1 cellular context compared by ENCODE assay signal in the genomic region with DNA sequence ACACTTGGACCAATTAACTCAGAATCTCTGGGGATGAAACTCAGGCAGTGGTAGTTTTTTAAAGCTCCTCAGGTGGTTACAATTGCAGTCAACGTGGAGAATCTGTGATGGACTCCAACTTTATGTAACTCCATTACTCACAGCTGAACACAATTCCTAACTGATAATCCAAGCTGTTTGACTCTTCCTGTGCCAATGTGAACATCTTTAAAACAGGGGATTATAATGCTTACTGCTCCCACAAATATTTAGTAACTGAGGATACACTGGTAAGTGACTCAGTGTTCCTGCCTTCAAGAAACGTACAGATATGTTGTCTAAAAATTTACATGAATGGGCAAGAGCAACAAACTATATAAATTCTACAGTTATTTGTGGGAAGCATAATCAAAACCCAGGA.
TF ChIP-seq lines count a peak whose summit lies in the region.

No MANE protein-coding gene starts in this region.

TF ChIP-seq in IMR-90, 13 proteins besides CTCF, POLR2A, EP300 and RAD21:
- TF ChIP-seq, protein P1, sequence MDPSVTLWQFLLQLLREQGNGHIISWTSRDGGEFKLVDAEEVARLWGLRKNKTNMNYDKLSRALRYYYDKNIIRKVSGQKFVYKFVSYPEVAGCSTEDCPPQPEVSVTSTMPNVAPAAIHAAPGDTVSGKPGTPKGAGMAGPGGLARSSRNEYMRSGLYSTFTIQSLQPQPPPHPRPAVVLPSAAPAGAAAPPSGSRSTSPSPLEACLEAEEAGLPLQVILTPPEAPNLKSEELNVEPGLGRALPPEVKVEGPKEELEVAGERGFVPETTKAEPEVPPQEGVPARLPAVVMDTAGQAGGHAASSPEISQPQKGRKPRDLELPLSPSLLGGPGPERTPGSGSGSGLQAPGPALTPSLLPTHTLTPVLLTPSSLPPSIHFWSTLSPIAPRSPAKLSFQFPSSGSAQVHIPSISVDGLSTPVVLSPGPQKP (IDR thresholded peaks at IDR 0.05; ENCODE audit: borderline replicate concordance, low read depth, low read length): no peak
- TF ChIP-seq MAFK (IDR thresholded peaks at IDR 0.05; ENCODE audit: low read depth, low read length) (no peak), RCOR1 (IDR thresholded peaks at IDR 0.05; ENCODE audit: insufficient replicate concordance, low read length) (no peak), BHLHE40 (IDR thresholded peaks at IDR 0.05; ENCODE audit: low read depth, low read length) (no peak), CEBPB (IDR thresholded peaks at IDR 0.05; ENCODE audit: low read depth, low read length) (no peak)
- TF ChIP-seq, protein P2, sequence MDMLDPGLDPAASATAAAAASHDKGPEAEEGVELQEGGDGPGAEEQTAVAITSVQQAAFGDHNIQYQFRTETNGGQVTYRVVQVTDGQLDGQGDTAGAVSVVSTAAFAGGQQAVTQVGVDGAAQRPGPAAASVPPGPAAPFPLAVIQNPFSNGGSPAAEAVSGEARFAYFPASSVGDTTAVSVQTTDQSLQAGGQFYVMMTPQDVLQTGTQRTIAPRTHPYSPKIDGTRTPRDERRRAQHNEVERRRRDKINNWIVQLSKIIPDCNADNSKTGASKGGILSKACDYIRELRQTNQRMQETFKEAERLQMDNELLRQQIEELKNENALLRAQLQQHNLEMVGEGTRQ (IDR thresholded peaks at IDR 0.05; ENCODE audit: low read depth, low read length): no peak
